In genomic region chr9:95736370-95736769, GRCh38 we compare ENCODE assay signal across 11 cellular contexts.
DNase-seq lines count a peak whose midpoint lies in the region; ATAC-seq and TF ChIP-seq lines count a peak whose summit lies in the region.
"Had no signal": no experiment of that assay in that cellular context is flagged by ENCODE, and none has a peak within 500 bp of the region (broad histone marks: within the 10 kb centered on the region; RNA-seq: fewer than 3 reads in every experiment).

No MANE protein-coding gene starts in this region.

- H2AFZ ChIP-seq in H9 (ENCODE audit: low read length) (no peak overlapping the region), SK-N-SH (ENCODE audit: low read depth) (no peak overlapping the region)

- POLR2A ChIA-PET in SK-N-SH (lab: Yijun Ruan, JAX): no interaction called here

- H2BK120ac ChIP-seq in H9 (ENCODE audit: low read depth, low read length, poor library complexity, severe bottlenecking): no peak overlapping the region

- WGBS in H9 (ENCODE audit: extremely low coverage, insufficient read length, low lambda C conversion rate): no CpG with 5 or more reads among the region's 5 CpGs
- WGBS in SK-N-SH (ENCODE audit: low lambda C conversion rate): 82% methylated on average over 5 of the region's 5 CpGs

- no peak overlapping the region for H2AK5ac ChIP-seq in H9 (ENCODE audit: insufficient read length, low read length)

- CTCF ChIA-PET in SK-N-SH (lab: Yijun Ruan, JAX): interaction anchor here (0.6 to 1.9 kb wide), 9 partner anchors 9 to 343 kb away, joined by 3 to 13 read pairs (median 3); no protein-coding TSS in a partner anchor

- H3K36me3 ChIP-seq in SK-N-SH (replicated peaks in 1 of 2; ENCODE audit: control insufficient read depth in 1 of 2, insufficient read depth in 2 of 2, low read length in 1 of 2): no peaks in the 10 kb centered on the region

- DNase-seq in H9 (peak; percentile 62), SK-N-SH (no peak), iris pigment epithelial cell (ENCODE audit: low read depth) (peak; percentile 21), inferior parietal cortex (ENCODE audit: extremely low spot score) (no peak), SK-N-DZ (ENCODE audit: low spot score) (no peak), DMS114 treated with DMSO at 0.1 percent for 48 hours (lab: John Stamatoyannopoulos, UW; ENCODE audit: unreplicated experiment) (no peak)
- DNase-seq: activated naive CD8-positive, alpha-beta T cell treated with anti-CD3 and anti-CD28 coated beads, Interleukin-2, amount 10 ng/mL, durations not matched to agents 7 days and 5 days; NCI-H345; stimulated activated CD4-positive, alpha-beta T cell treated with anti-CD3 and anti-CD28 coated beads, Interleukin-4, amount 100 ng/mL, for 1 hour had no signal

- no peak overlapping the region for H3K18ac ChIP-seq in H9 (ENCODE audit: insufficient read length, low read depth, low read length)

- TF ChIP-seq RAD21 in SK-N-SH (IDR thresholded peaks at IDR 0.05; ENCODE audit: low read length): 0 out of 2 replicates have a peak, but pooled peaks have one; percentile 13

- no peak overlapping the region for H3K4me3 ChIP-seq in SK-N-SH (ENCODE audit: low read depth in 2 of 2, low read length in 1 of 2)

- H3K27ac ChIP-seq in C4-2B (peak overlapping the region; percentile 45), H9 (ENCODE audit: insufficient read length, low read depth, low read length) (no peak overlapping the region), SK-N-SH (ENCODE audit: low read depth in 2 of 2, low read length in 1 of 2) (no peak overlapping the region)

- no peak overlapping the region for H4K8ac ChIP-seq in H9 (replicated peaks; ENCODE audit: insufficient read length, low read depth, low read length)

- H3K79me1 ChIP-seq in H9 (ENCODE audit: insufficient read depth, low read depth, low read length, poor library complexity, severe bottlenecking): no peaks in the 10 kb centered on the region

- no peak overlapping the region for H4K91ac ChIP-seq in H9 (ENCODE audit: insufficient read length, low read depth, low read length)

- peak overlapping the region in 1 of 3 experiments; percentile 27; a peak in 1 of 7 replicates for H3K27ac Mint-ChIP-seq in H9
- H3K27ac Mint-ChIP-seq: activated naive CD8-positive, alpha-beta T cell treated with anti-CD3 and anti-CD28 coated beads, Interleukin-2, amount 10 ng/mL, durations not matched to agents 7 days and 5 days had no signal

- no peaks in the 10 kb centered on the region for H3K27me3 ChIP-seq in H9 (ENCODE audit: insufficient read depth, low read length)
- H3K27me3 ChIP-seq in SK-N-SH (ENCODE audit: insufficient read depth): no peaks in the 10 kb centered on the region

- H3K9me3 ChIP-seq in H9 (ENCODE audit: control insufficient read depth, low read depth, low read length) (no peaks in the 10 kb centered on the region), SK-N-SH (no peaks in the 10 kb centered on the region)

- no peak for TF ChIP-seq EP300 in SK-N-SH (IDR thresholded peaks at IDR 0.05; ENCODE audit: borderline replicate concordance in 1 of 2, low read depth in 1 of 2, low read length in 1 of 2)

- H3K23me2 ChIP-seq in H9 (ENCODE audit: insufficient read length, low read depth, low read length, poor library complexity, severe bottlenecking): no peaks in the 10 kb centered on the region

- H2BK15ac ChIP-seq in H9 (ENCODE audit: low read depth, low read length): no peak overlapping the region

- H4K20me1 ChIP-seq in H9 (ENCODE audit: control insufficient read depth, insufficient read depth, insufficient read length): no peaks in the 10 kb centered on the region
- no peaks in the 10 kb centered on the region for H4K20me1 ChIP-seq in SK-N-SH (ENCODE audit: insufficient read depth)

- no peak overlapping the region for H4K5ac ChIP-seq in H9 (ENCODE audit: insufficient read length, low read depth, low read length)

- H2BK20ac ChIP-seq in H9 (ENCODE audit: low read depth, low read length, poor library complexity, severe bottlenecking): no peak overlapping the region

- no peak overlapping the region for H2BK12ac ChIP-seq in H9 (ENCODE audit: insufficient read length, low read depth, low read length)

- peaks cover 6 to 10% of the 10 kb centered on the region in 2 experiments for H3K4me1 Mint-ChIP-seq in H9

- H2BK5ac ChIP-seq in H9 (ENCODE audit: insufficient read length, low read length): no peak overlapping the region

- no peaks in the 10 kb centered on the region for H3K9me3 Mint-ChIP-seq in H9
- H3K9me3 Mint-ChIP-seq: activated naive CD8-positive, alpha-beta T cell treated with anti-CD3 and anti-CD28 coated beads, Interleukin-2, amount 10 ng/mL, durations not matched to agents 7 days and 5 days had no signal

- H3K4me3 Mint-ChIP-seq in H9: no peak overlapping the region
- H3K4me3 Mint-ChIP-seq: activated naive CD8-positive, alpha-beta T cell treated with anti-CD3 and anti-CD28 coated beads, Interleukin-2, amount 10 ng/mL, durations not matched to agents 7 days and 5 days had no signal

- H3K79me2 ChIP-seq in H9 (ENCODE audit: insufficient read depth, low read length): no peaks in the 10 kb centered on the region
- H3K79me2 ChIP-seq in SK-N-SH (ENCODE audit: insufficient read depth): no peaks in the 10 kb centered on the region

- no peak overlapping the region for H3K56ac ChIP-seq in H9 (ENCODE audit: insufficient read length, low read depth, low read length)

- no peaks in the 10 kb centered on the region for H3K36me3 Mint-ChIP-seq in H9 (ENCODE audit: insufficient read depth in 1 of 3, low read depth in 3 of 3)
- H3K36me3 Mint-ChIP-seq: activated naive CD8-positive, alpha-beta T cell treated with anti-CD3 and anti-CD28 coated beads, Interleukin-2, amount 10 ng/mL, durations not matched to agents 7 days and 5 days had no signal

- no peak overlapping the region for H3K4ac ChIP-seq in H9 (ENCODE audit: low read depth, low read length)

- no peak overlapping the region for H3K14ac ChIP-seq in H9 (ENCODE audit: insufficient read depth, low read length)

- TF ChIP-seq CTCF in C4-2B (conservative IDR thresholded peaks at IDR 0.05) (peak; percentile 78), H9 (conservative IDR thresholded peaks at IDR 0.05) (peak; percentile 74), SK-N-SH (IDR thresholded peaks at IDR 0.05) (peak; percentile 45)

- H3K23ac ChIP-seq in H9 (ENCODE audit: insufficient read length, low read depth, low read length): no peak overlapping the region

- no peaks in the 10 kb centered on the region for H3K9me2 ChIP-seq in SK-N-SH

- no peaks in the 10 kb centered on the region for H3F3A ChIP-seq in SK-N-SH (replicated peaks; ENCODE audit: insufficient read depth)

- H3K27me3 Mint-ChIP-seq in H9 (ENCODE audit: low read depth): peaks cover 5% of the 10 kb centered on the region

- no peak overlapping the region for H3T11ph ChIP-seq in H9 (ENCODE audit: low read length)

- no peak for ATAC-seq in HG03521 (IDR thresholded peaks at IDR 0.05; ENCODE audit: unreplicated experiment)

- H3K4me2 ChIP-seq in H9 (ENCODE audit: insufficient read depth, insufficient read length, low read length) (no peak overlapping the region), SK-N-SH (no peak overlapping the region)

- H3K4me1 ChIP-seq in H9 (ENCODE audit: insufficient read depth, low read length) (no peaks in the 10 kb centered on the region), SK-N-SH (ENCODE audit: control insufficient read depth in 1 of 2, insufficient read depth in 2 of 2, low read depth in 1 of 2, low read length in 1 of 2) (peaks cover 0 to 19% of the 10 kb centered on the region in 2 experiments; a peak in 1 of 4 replicates)

- H3K9ac ChIP-seq in H9 (ENCODE audit: extremely low read depth, insufficient read length, low read length) (no peak overlapping the region), SK-N-SH (no peak overlapping the region)

TF ChIP-seq in SK-N-SH, 30 proteins besides CTCF, POLR2A, EP300 and RAD21:
- TF ChIP-seq MXI1 (IDR thresholded peaks at IDR 0.05; ENCODE audit: low read depth, low read length): no peak
- no peak for TF ChIP-seq SMC3 (IDR thresholded peaks at IDR 0.05; ENCODE audit: low read depth, low read length)
- TF ChIP-seq REST (IDR thresholded peaks at IDR 0.05; ENCODE audit: low read depth, low read length): no peak

Comparison
In these comparisons a context has a peak if more than half of its experiments do, and no peak if none do; other contexts are left out.
1. DNase-seq: peak in H9 (single experiment) and iris pigment epithelial cell (single experiment); none in SK-N-SH (single experiment), inferior parietal cortex (single experiment), SK-N-DZ (single experiment) and DMS114 treated with DMSO at 0.1 percent for 48 hours (single experiment).
2. Peak in every context shown above with its lines, with median percentiles within 50 percentile points of each other: CTCF ChIP-seq.